Comparison of ENCODE assay signal across 1 cellular context in the genomic region with DNA sequence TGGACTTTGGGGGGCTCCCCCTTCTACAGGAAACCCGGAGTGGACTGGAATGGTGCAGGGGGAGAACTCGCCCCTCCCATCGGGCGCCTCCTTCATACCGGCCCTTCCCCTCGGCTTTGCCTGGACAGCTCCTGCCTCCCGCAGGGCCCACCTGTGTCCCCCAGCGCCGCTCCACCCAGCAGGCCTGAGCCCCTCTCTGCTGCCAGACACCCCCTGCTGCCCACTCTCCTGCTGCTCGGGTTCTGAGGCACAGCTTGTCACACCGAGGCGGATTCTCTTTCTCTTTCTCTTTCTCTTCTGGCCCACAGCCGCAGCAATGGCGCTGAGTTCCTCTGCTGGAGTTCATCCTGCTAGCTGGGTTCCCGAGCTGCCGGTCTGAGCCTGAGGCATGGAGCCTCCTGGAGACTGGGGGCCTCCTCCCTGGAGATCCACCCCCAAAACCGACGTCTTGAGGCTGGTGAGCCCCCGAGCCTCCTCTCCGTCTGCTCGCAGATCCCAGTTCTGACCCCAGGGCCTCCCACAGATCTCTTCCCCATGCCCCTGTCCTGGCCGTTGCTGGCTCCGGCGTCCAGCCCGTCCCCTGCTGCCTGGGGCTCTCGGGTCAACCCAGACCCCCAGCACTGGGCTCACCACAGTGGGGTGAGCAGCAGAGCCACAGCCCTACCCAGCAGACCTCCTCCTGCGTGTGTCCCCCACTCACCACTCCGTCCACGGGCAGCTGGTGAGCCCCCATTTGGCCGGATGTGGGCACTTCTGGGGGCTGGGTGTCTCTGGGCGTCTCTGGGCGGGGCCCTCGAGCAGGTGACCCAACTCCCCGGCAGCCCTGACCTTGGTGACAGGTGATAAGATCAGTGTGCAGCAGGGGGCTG.
TF ChIP-seq lines count a peak whose summit lies in the region.

TSS of gene TNFRSF14 (plus strand) at position 95 of the 869 bp plus-strand sequence. CDS start at position 389, 294 bp downstream.

TF ChIP-seq in HepG2, 621 proteins besides CTCF, POLR2A, EP300 and RAD21 (continued from another document and continues in another):
- TF ChIP-seq THAP8 (CRISPR knock-in tag; IDR thresholded peaks at IDR 0.05; ENCODE audit: borderline replicate concordance) (no peak), ZNF556 (CRISPR knock-in tag; IDR thresholded peaks at IDR 0.05; ENCODE audit: borderline replicate concordance) (no peak), ZKSCAN5 (CRISPR knock-in tag; IDR thresholded peaks at IDR 0.05) (no peak), GATA4 (IDR thresholded peaks at IDR 0.05; ENCODE audit: borderline replicate concordance, low read depth) (no peak), BCL6 (CRISPR knock-in tag; IDR thresholded peaks at IDR 0.05) (no peak), ZNF646 (CRISPR knock-in tag; IDR thresholded peaks at IDR 0.05) (no peak), ZFP62 (CRISPR knock-in tag; IDR thresholded peaks at IDR 0.05) (no peak), ZNF256 (CRISPR knock-in tag; conservative IDR thresholded peaks at IDR 0.05) (no peak), CHD4 (IDR thresholded peaks at IDR 0.05; ENCODE audit: borderline replicate concordance, low read length) (no peak), HDAC6 (IDR thresholded peaks at IDR 0.05; ENCODE audit: low read depth, low read length) (no peak), SNAPC4 (CRISPR knock-in tag; IDR thresholded peaks at IDR 0.05) (no peak), SETDB1 (CRISPR knock-in tag; IDR thresholded peaks at IDR 0.05; ENCODE audit: borderline replicate concordance) (no peak), ZNF143 (CRISPR knock-in tag; IDR thresholded peaks at IDR 0.05) (0 out of 2 replicates have a peak, but pooled peaks have one; percentile 11), HNRNPLL (IDR thresholded peaks at IDR 0.05; ENCODE audit: low read depth, low read length, poor library complexity, severe bottlenecking) (no peak), EEA1 (CRISPR knock-in tag; IDR thresholded peaks at IDR 0.05; ENCODE audit: borderline replicate concordance) (no peak), ZNF253 (CRISPR knock-in tag; IDR thresholded peaks at IDR 0.05; ENCODE audit: borderline replicate concordance) (0 out of 2 replicates have a peak, but pooled peaks have one; percentile 34), DPF2 (CRISPR knock-in tag; IDR thresholded peaks at IDR 0.05; ENCODE audit: borderline replicate concordance, low read depth) (no peak), JARID2 (CRISPR knock-in tag; IDR thresholded peaks at IDR 0.05; ENCODE audit: insufficient replicate concordance) (no peak), TGIF2 (CRISPR knock-in tag; IDR thresholded peaks at IDR 0.05) (no peak), JUNB (CRISPR knock-in tag; IDR thresholded peaks at IDR 0.05; ENCODE audit: borderline replicate concordance) (no peak), STAT5B (CRISPR knock-in tag; IDR thresholded peaks at IDR 0.05) (0 out of 2 replicates have a peak, but pooled peaks have one; percentile 16), KMT2A (CRISPR knock-in tag; IDR thresholded peaks at IDR 0.05) (no peak), MIER3 (CRISPR knock-in tag; IDR thresholded peaks at IDR 0.05; ENCODE audit: borderline replicate concordance) (no peak), ZNF780A (CRISPR knock-in tag; IDR thresholded peaks at IDR 0.05) (no peak), IKZF5 (CRISPR knock-in tag; IDR thresholded peaks at IDR 0.05) (no peak), FOSL1 (CRISPR knock-in tag; IDR thresholded peaks at IDR 0.05; ENCODE audit: borderline replicate concordance) (no peak), ZNF709 (CRISPR knock-in tag; IDR thresholded peaks at IDR 0.05) (no peak), MBD4 (IDR thresholded peaks at IDR 0.05; ENCODE audit: borderline replicate concordance, low read length) (no peak), PRMT3 (CRISPR knock-in tag; IDR thresholded peaks at IDR 0.05; ENCODE audit: borderline replicate concordance, low read depth) (no peak), ZBTB7B (CRISPR knock-in tag; IDR thresholded peaks at IDR 0.05) (no peak), HNF4A (CRISPR knock-in tag; IDR thresholded peaks at IDR 0.05) (0 out of 2 replicates have a peak, but pooled peaks have one; percentile 7), ZFP1 (CRISPR knock-in tag; IDR thresholded peaks at IDR 0.05) (no peak)
- TF ChIP-seq, protein P1, sequence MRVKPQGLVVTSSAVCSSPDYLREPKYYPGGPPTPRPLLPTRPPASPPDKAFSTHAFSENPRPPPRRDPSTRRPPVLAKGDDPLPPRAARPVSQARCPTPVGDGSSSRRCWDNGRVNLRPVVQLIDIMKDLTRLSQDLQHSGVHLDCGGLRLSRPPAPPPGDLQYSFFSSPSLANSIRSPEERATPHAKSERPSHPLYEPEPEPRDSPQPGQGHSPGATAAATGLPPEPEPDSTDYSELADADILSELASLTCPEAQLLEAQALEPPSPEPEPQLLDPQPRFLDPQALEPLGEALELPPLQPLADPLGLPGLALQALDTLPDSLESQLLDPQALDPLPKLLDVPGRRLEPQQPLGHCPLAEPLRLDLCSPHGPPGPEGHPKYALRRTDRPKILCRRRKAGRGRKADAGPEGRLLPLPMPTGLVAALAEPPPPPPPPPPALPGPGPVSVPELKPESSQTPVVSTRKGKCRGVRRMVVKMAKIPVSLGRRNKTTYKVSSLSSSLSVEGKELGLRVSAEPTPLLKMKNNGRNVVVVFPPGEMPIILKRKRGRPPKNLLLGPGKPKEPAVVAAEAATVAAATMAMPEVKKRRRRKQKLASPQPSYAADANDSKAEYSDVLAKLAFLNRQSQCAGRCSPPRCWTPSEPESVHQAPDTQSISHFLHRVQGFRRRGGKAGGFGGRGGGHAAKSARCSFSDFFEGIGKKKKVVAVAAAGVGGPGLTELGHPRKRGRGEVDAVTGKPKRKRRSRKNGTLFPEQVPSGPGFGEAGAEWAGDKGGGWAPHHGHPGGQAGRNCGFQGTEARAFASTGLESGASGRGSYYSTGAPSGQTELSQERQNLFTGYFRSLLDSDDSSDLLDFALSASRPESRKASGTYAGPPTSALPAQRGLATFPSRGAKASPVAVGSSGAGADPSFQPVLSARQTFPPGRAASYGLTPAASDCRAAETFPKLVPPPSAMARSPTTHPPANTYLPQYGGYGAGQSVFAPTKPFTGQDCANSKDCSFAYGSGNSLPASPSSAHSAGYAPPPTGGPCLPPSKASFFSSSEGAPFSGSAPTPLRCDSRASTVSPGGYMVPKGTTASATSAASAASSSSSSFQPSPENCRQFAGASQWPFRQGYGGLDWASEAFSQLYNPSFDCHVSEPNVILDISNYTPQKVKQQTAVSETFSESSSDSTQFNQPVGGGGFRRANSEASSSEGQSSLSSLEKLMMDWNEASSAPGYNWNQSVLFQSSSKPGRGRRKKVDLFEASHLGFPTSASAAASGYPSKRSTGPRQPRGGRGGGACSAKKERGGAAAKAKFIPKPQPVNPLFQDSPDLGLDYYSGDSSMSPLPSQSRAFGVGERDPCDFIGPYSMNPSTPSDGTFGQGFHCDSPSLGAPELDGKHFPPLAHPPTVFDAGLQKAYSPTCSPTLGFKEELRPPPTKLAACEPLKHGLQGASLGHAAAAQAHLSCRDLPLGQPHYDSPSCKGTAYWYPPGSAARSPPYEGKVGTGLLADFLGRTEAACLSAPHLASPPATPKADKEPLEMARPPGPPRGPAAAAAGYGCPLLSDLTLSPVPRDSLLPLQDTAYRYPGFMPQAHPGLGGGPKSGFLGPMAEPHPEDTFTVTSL (CRISPR knock-in tag; IDR thresholded peaks at IDR 0.05; ENCODE audit: borderline replicate concordance): no peak
- TF ChIP-seq, protein P2, sequence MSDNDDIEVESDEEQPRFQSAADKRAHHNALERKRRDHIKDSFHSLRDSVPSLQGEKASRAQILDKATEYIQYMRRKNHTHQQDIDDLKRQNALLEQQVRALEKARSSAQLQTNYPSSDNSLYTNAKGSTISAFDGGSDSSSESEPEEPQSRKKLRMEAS (IDR thresholded peaks at IDR 0.05): no peak
